In genomic region chr2:70385966-70386595, GRCh38 we compare ENCODE assay signal across 24 cellular contexts.
DNase-seq lines count a peak whose midpoint lies in the region; ATAC-seq, FAIRE-seq and TF ChIP-seq lines count a peak whose summit lies in the region.
"Had no signal": no experiment of that assay in that cellular context is flagged by ENCODE, and none has a peak within 500 bp of the region (broad histone marks: within the 10 kb centered on the region; RNA-seq: fewer than 3 reads in every experiment).

No MANE protein-coding gene starts in this region.

- H3K36me3 ChIP-seq in IMR-90 (ENCODE audit: control insufficient read depth, insufficient read depth, low read length) (no peaks in the 10 kb centered on the region), brain microvascular endothelial cell (replicated peaks) (no peaks in the 10 kb centered on the region), keratinocyte (ENCODE audit: control insufficient read depth in 2 of 2, extremely low read depth in 1 of 2, insufficient read depth in 2 of 2, low read length in 2 of 2) (no peaks in the 10 kb centered on the region), stomach (no peaks in the 10 kb centered on the region)
- H3K36me3 ChIP-seq: cardiac muscle cell, MG63, sigmoid colon had no signal

- no peak overlapping the region for H3K9ac ChIP-seq in IMR-90 (ENCODE audit: low read depth, low read length)
- no peak overlapping the region for H3K9ac ChIP-seq in keratinocyte (ENCODE audit: control insufficient read depth, extremely low read depth, insufficient read depth, low read length)

- H3K4me3 ChIP-seq in IMR-90 (ENCODE audit: insufficient read depth, low read depth, low read length) (no peak overlapping the region), brain microvascular endothelial cell (ENCODE audit: low read depth, low read length) (no peak overlapping the region), keratinocyte (ENCODE audit: control insufficient read depth in 2 of 3, extremely low read depth in 1 of 3, insufficient read depth in 2 of 3, low read depth in 1 of 3, low read length in 3 of 3) (no peak overlapping the region), stomach (no peak overlapping the region)
- H3K4me3 ChIP-seq: cardiac muscle cell, MG63, sigmoid colon had no signal

- H2BK5ac ChIP-seq in IMR-90 (ENCODE audit: low read depth, low read length, poor library complexity, severe bottlenecking), result no peak overlapping the region

- peak; percentile 69 for FAIRE-seq in keratinocyte (lab: Jason Lieb, UNC)
- FAIRE-seq: endothelial cell of umbilical vein, frontal cortex had no signal

- H3K56ac ChIP-seq in IMR-90 (ENCODE audit: extremely low read depth, insufficient read depth, low read length), result no peak overlapping the region

- H4K20me1 ChIP-seq in IMR-90 (ENCODE audit: insufficient read depth, low read length) (no peaks in the 10 kb centered on the region), keratinocyte (ENCODE audit: control insufficient read depth, extremely low read depth, insufficient read depth, low read length) (no peaks in the 10 kb centered on the region)

- no peaks in the 10 kb centered on the region for H3K79me2 ChIP-seq in keratinocyte (ENCODE audit: control insufficient read depth, insufficient read depth, low read length)

- H2BK120ac ChIP-seq in IMR-90 (ENCODE audit: low read depth, low read length), result no peak overlapping the region

- ATAC-seq in IMR-90 (ENCODE audit: low read depth) (no peak), left ventricle myocardium superior (no peak)
- ATAC-seq: CD8-positive, alpha-beta T cell; HCT116; left cardiac atrium; stimulated activated effector memory CD8-positive, alpha-beta T cell treated with anti-CD3 and anti-CD28 coated beads, Interleukin-12 subunit alpha, Interleukin-12 subunit beta, amount 100 ng/mL, for 72 hours had no signal

- intact Hi-C loops in IMR-90 (cut with micrococcal nuclease) (no loop called here), left ventricle myocardium superior (cut with micrococcal nuclease) (no loop called here), head of caudate nucleus (cut with DNase I) (no loop called here), stomach (cut with DNase I; ENCODE audit: low total_unique reads) (no loop called here)

- no peak overlapping the region for H3K23ac ChIP-seq in IMR-90 (ENCODE audit: low read depth, low read length)

- no peak overlapping the region for H3K4ac ChIP-seq in IMR-90 (ENCODE audit: low read depth, low read length)

- POLR2A ChIA-PET in IMR-90 (lab: Charles Lee; ENCODE audit: unreplicated experiment), result no interaction called here

- dilution Hi-C loops in IMR-90 (cut with HindIII; ENCODE audit: low sequenced_read_pairs, unreplicated experiment) (no loop called here), keratinocyte (cut with MboI; ENCODE audit: extremely low pct_ligation_motif_present, low sequenced_read_pairs) (no loop called here)

- TF ChIP-seq EP300 in stomach (IDR thresholded peaks at IDR 0.05), result no peak

- H4K91ac ChIP-seq in IMR-90 (ENCODE audit: insufficient read depth, low read depth, low read length), result no peak overlapping the region

- H3K9me3 ChIP-seq in IMR-90 (ENCODE audit: control insufficient read depth, insufficient read depth, low read length) (no peaks in the 10 kb centered on the region), keratinocyte (ENCODE audit: control insufficient read depth, low read depth, low read length) (peaks cover 6% of the 10 kb centered on the region), stomach (peaks cover 0 to 4% (median 0%) of the 10 kb centered on the region in 4 donors)
- H3K9me3 ChIP-seq: MG63, sigmoid colon had no signal

- DNase-seq in EL (peak; percentile 57), IMR-90 (peak; percentile 60), brain microvascular endothelial cell (peak; percentile 17), keratinocyte (ENCODE audit: low read depth, low spot score) (no peak), left ventricle myocardium superior (no peak), head of caudate nucleus (no peak), stomach (no peak), NCI-H1105 (lab: John Stamatoyannopoulos, UW) (no peak)
- DNase-seq: activated CD8-positive, alpha-beta memory T cell treated with anti-CD3 and anti-CD28 coated beads, Interleukin-2, amount 50 U/mL, for 48 hours; activated gamma-delta T cell; CD8-positive, alpha-beta T cell; DMS153; left cardiac atrium; MG63; NCI-H1436 treated with DMSO at 0.1 percent for 48 hours; NCI-H2171; NCI-H526 treated with DMSO at 0.1 percent for 48 hours; posterior cingulate gyrus; sigmoid colon had no signal

- H3K18ac ChIP-seq in IMR-90 (ENCODE audit: low read depth, low read length), result no peak overlapping the region

- in situ Hi-C loops in IMR-90 (cut with MboI; ENCODE audit: low sequenced_read_pairs), result no loop called here
- in situ Hi-C loops in brain microvascular endothelial cell (cut with HindIII; ENCODE audit: low pct_ligation_motif_present, low sequenced_read_pairs), result no loop called here

- no peaks in the 10 kb centered on the region for H3K79me1 ChIP-seq in IMR-90 (ENCODE audit: low read depth in 1 of 2, low read length in 2 of 2)

- no peak overlapping the region for H3K27ac ChIP-seq in IMR-90 (ENCODE audit: insufficient read depth, low read length)
- no peak overlapping the region for H3K27ac ChIP-seq in brain microvascular endothelial cell
- peak overlapping the region; percentile 2 for H3K27ac ChIP-seq in keratinocyte (ENCODE audit: control insufficient read depth, insufficient read depth, low read length)
- H3K27ac ChIP-seq in stomach, result no peak overlapping the region
- H3K27ac ChIP-seq: cardiac muscle cell, sigmoid colon had no signal

- no peaks in the 10 kb centered on the region for H3K9me1 ChIP-seq in IMR-90 (ENCODE audit: insufficient read depth, low read length)
- H3K9me1 ChIP-seq in keratinocyte (ENCODE audit: control insufficient read depth, extremely low read depth, insufficient read depth, low read length), result no peaks in the 10 kb centered on the region

- CTCF ChIA-PET in IMR-90 (lab: Yijun Ruan, JAX), result interaction anchor here (0.6 kb wide), 1 partner anchor 14 kb away, joined by 3 read pairs; no protein-coding TSS in a partner anchor

- no peak overlapping the region for H2BK15ac ChIP-seq in IMR-90 (ENCODE audit: low read depth, low read length)

- WGBS in IMR-90 (ENCODE audit: extremely low coverage in 2 of 2, insufficient read length in 1 of 2), 2 experiments, result 72% methylated on average over 2 of the region's 11 CpGs; no CpG with 5 or more reads in 1 of the 2 experiments
- WGBS in stomach, 5 donors, result 67 to 72% (median 70%) methylated on average over 10 to 11 of the region's 11 CpGs

- H4K5ac ChIP-seq in IMR-90 (ENCODE audit: low read depth, low read length), result no peak overlapping the region

- no peak overlapping the region for H3K14ac ChIP-seq in IMR-90 (replicated peaks; ENCODE audit: low read depth, low read length)

- no TSS peak for BruUV-seq in IMR-90 (replicated peaks; lab: Mats Ljungman, UMichigan)

- no peak for TF ChIP-seq POLR2A in IMR-90 (IDR thresholded peaks at IDR 0.05; ENCODE audit: low read depth, low read length)
- TF ChIP-seq POLR2A in stomach (IDR thresholded peaks at IDR 0.05), result no peak

- H3K27me3 ChIP-seq in IMR-90 (ENCODE audit: control insufficient read depth, insufficient read depth, low read length), result no peaks in the 10 kb centered on the region; the same call in 1 of the 2 replicates
- no peaks in the 10 kb centered on the region for H3K27me3 ChIP-seq in brain microvascular endothelial cell (replicated peaks)
- H3K27me3 ChIP-seq in keratinocyte (ENCODE audit: control insufficient read depth, extremely low read depth, insufficient read depth, low read length), result no peaks in the 10 kb centered on the region
- H3K27me3 ChIP-seq in stomach, result peaks cover 0 to 27% (median 0%) of the 10 kb centered on the region in 3 donors
- H3K27me3 ChIP-seq: cardiac muscle cell, MG63, sigmoid colon had no signal

- H2AFZ ChIP-seq in IMR-90 (replicated peaks; ENCODE audit: low read length, poor library complexity) (no peak overlapping the region), keratinocyte (ENCODE audit: control insufficient read depth, low read length) (no peak overlapping the region)

- TF ChIP-seq CTCF in IMR-90 (conservative IDR thresholded peaks at IDR 0.05; ENCODE audit: low read depth, low read length), result no peak
- TF ChIP-seq CTCF in brain microvascular endothelial cell (IDR thresholded peaks at IDR 0.05; ENCODE audit: low read depth, low read length, missing control alignments), result no peak
- TF ChIP-seq CTCF in keratinocyte (optimal IDR thresholded peaks at IDR 0.05 in 1 of 3, IDR thresholded peaks at IDR 0.05 in 1 of 3, conservative IDR thresholded peaks at IDR 0.05 in 1 of 3; ENCODE audit: extremely low read depth in 1 of 3, insufficient read depth in 2 of 3, low read length in 3 of 3), result no peak
- TF ChIP-seq CTCF in stomach (IDR thresholded peaks at IDR 0.05), result no peak

- H3K4me2 ChIP-seq in IMR-90 (ENCODE audit: low read depth, low read length) (no peak overlapping the region), keratinocyte (ENCODE audit: control insufficient read depth, extremely low read depth, insufficient read depth, low read depth, low read length) (no peak overlapping the region)

- no peak overlapping the region for H4K8ac ChIP-seq in IMR-90 (ENCODE audit: low read depth in 2 of 2, low read length in 2 of 2)

- H2BK20ac ChIP-seq in IMR-90 (ENCODE audit: low read depth, low read length), result no peak overlapping the region

- no peak for TF ChIP-seq RAD21 in IMR-90 (IDR thresholded peaks at IDR 0.05; ENCODE audit: low read length)

- no peak overlapping the region for H2AK9ac ChIP-seq in IMR-90 (replicated peaks; ENCODE audit: low read depth, low read length, poor library complexity)

- H2AK5ac ChIP-seq in IMR-90 (ENCODE audit: low read depth, low read length), result no peak overlapping the region

- H3K4me1 ChIP-seq in IMR-90 (ENCODE audit: control insufficient read depth, insufficient read depth, low read length) (no peaks in the 10 kb centered on the region), keratinocyte (ENCODE audit: control insufficient read depth, extremely low read depth, insufficient read depth, low read length) (peaks cover 55% of the 10 kb centered on the region), stomach (no peaks in the 10 kb centered on the region)
- H3K4me1 ChIP-seq: sigmoid colon had no signal

TF ChIP-seq in IMR-90, 13 proteins besides CTCF, POLR2A, EP300 and RAD21:
- TF ChIP-seq RCOR1 (IDR thresholded peaks at IDR 0.05; ENCODE audit: insufficient replicate concordance, low read length) (no peak), BHLHE40 (IDR thresholded peaks at IDR 0.05; ENCODE audit: low read depth, low read length) (0 out of 2 replicates have a peak, but pooled peaks have one; percentile 25)

Comparison
In these comparisons a context has a peak if more than half of its experiments do, and no peak if none do; other contexts are left out.
1. DNase-seq: peak in EL (single experiment), IMR-90 (single experiment) and brain microvascular endothelial cell (single experiment); none in keratinocyte (single experiment), left ventricle myocardium superior (single experiment), head of caudate nucleus (0 of 42), stomach (single experiment) and NCI-H1105 (single experiment).